21 cellular contexts compared by ENCODE assay signal in the genomic region with DNA sequence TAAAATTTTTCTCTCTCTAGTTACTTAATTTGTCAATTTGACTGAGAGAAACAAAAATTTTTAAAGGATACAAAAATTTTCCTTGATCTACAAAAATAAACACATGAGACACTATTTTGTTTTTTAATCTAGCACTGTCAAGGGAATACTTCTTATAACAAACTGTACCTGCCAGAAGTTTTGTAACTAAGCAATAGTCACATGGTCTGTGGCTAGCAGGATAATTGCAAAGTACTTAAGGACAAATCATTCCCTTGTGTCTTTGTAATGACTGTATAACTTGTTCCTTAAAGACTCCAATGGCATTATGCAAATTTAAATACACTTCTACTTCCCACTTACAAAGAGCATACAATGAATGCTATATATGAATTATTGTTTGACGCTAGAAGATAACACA.
DNase-seq lines count a peak whose midpoint lies in the region.
"Had no signal": no experiment of that assay in that cellular context is flagged by ENCODE, and none has a peak within 500 bp of the region (broad histone marks: within the 10 kb centered on the region; RNA-seq: fewer than 3 reads in every experiment).

No MANE protein-coding gene starts in this region.

- H3K4me3 ChIP-seq in skeletal muscle cell (ENCODE audit: low read depth, low read length) = no peak overlapping the region
- H3K4me3 ChIP-seq: GM23248, K562 had no signal

- DNase-seq in NCI-H1436 (lab: John Stamatoyannopoulos, UW) (peak; percentile 23), NCI-H69 (lab: John Stamatoyannopoulos, UW) (peak; percentile 46), fibroblast of gingiva (ENCODE audit: low read depth) (peak; percentile 14), skeletal muscle cell (ENCODE audit: low read depth) (peak; percentile 15), NCI-H510A treated with DMSO at 0.1 percent for 48 hours (lab: John Stamatoyannopoulos, UW) (no peak), SHP77 treated with DMSO at 0.1 percent for 48 hours (lab: John Stamatoyannopoulos, UW) (no peak), DMS79 treated with DMSO at 0.1 percent for 48 hours (lab: John Stamatoyannopoulos, UW) (no peak)
- DNase-seq: DMS153, GM23248, H9, Kasumi-1, NCI-H1092 treated with DMSO at 0.1 percent for 48 hours, NCI-H146, NCI-H1930, NCI-H2107, NCI-H446 treated with DMSO at 0.1 percent for 48 hours, NCI-H526 treated with DMSO at 0.1 percent for 48 hours, SIG-M5, SK-N-SH, SW 1271 had no signal

Comparison
In these comparisons a context has a peak if more than half of its experiments do, and no peak if none do; other contexts are left out.
1. DNase-seq: peak in NCI-H1436 (single experiment), NCI-H69 (single experiment), fibroblast of gingiva (single experiment) and skeletal muscle cell (single experiment); none in NCI-H510A treated with DMSO at 0.1 percent for 48 hours (single experiment), SHP77 treated with DMSO at 0.1 percent for 48 hours (single experiment) and DMS79 treated with DMSO at 0.1 percent for 48 hours (single experiment).